Comparison of ENCODE assay signal across 8 cellular contexts in genomic region chr14:61503167-61503801, GRCh38.
DNase-seq lines count a peak whose midpoint lies in the region; ATAC-seq and TF ChIP-seq lines count a peak whose summit lies in the region.

No MANE protein-coding gene starts in this region.

- POLR2A ChIA-PET in naive thymus-derived CD8-positive, alpha-beta T cell (lab: Charles Lee): interaction anchor here (0.7 to 2.3 kb wide), 11 partner anchors 9 to 194 kb away, joined by 3 to 21 read pairs (median 4); no protein-coding TSS in a partner anchor

- H3K9me3 ChIP-seq in adipocyte (ENCODE audit: control insufficient read depth, low read length) (no peaks in the 10 kb centered on the region), SJCRH30 (replicated peaks) (no peaks in the 10 kb centered on the region)

- H3K4me1 ChIP-seq in adipocyte (ENCODE audit: control insufficient read depth, insufficient read depth, low read length) (peaks cover 39% of the 10 kb centered on the region), SJCRH30 (no peaks in the 10 kb centered on the region)

- no peaks in the 10 kb centered on the region for H3K27me3 ChIP-seq in adipocyte (replicated peaks; ENCODE audit: control insufficient read depth, insufficient read depth, low read length)
- H3K27me3 ChIP-seq in SJCRH30: no peaks in the 10 kb centered on the region

- H3K4me3 Mint-ChIP-seq in naive thymus-derived CD8-positive, alpha-beta T cell: peak overlapping the region; percentile 62 to 84 (median 78)

- peak overlapping the region; percentile 49 for H3K9ac ChIP-seq in adipocyte (ENCODE audit: low read length)

- H3K36me3 Mint-ChIP-seq in naive thymus-derived CD8-positive, alpha-beta T cell: peaks cover 10 to 48% (median 22%) of the 10 kb centered on the region in 3 donors

- in situ Hi-C loops in GM13976 (cut with MboI; ENCODE audit: low sequenced_read_pairs, unreplicated experiment): no loop called here

- H3K27ac Mint-ChIP-seq in naive thymus-derived CD8-positive, alpha-beta T cell: peak overlapping the region in 9 of 10 donors; percentile 92 to 98 (median 97)

- H3K9me3 Mint-ChIP-seq in naive thymus-derived CD8-positive, alpha-beta T cell: peaks cover 0 to 7% (median 0%) of the 10 kb centered on the region in 9 donors

- peak; percentile 83 for ATAC-seq in GM21786 (IDR thresholded peaks at IDR 0.05; ENCODE audit: unreplicated experiment)
- ATAC-seq in naive thymus-derived CD8-positive, alpha-beta T cell: peak; percentile 85 to 90

- peaks cover 48 to 100% (median 96%) of the 10 kb centered on the region in 4 donors for H3K4me1 Mint-ChIP-seq in naive thymus-derived CD8-positive, alpha-beta T cell

- no peaks in the 10 kb centered on the region for H3K36me3 ChIP-seq in adipocyte (ENCODE audit: control insufficient read depth, insufficient read depth, low read length, severe bottlenecking)
- no peaks in the 10 kb centered on the region for H3K36me3 ChIP-seq in SJCRH30

- H3K4me3 ChIP-seq in GM12875 (ENCODE audit: low read depth, low read length) (peak overlapping the region; percentile 16), adipocyte (ENCODE audit: low read length) (peak overlapping the region; percentile 1), SJCRH30 (no peak overlapping the region)

- DNase-seq in NAMALWA (ENCODE audit: low spot score) (peak; percentile 82), adipocyte (ENCODE audit: low read depth) (no peak), SJCRH30 (no peak), GM13976 (ENCODE audit: low spot score) (no peak), NCI-H524 (lab: John Stamatoyannopoulos, UW) (no peak)
- DNase-seq in naive thymus-derived CD8-positive, alpha-beta T cell: peak in 9 of 10 donors; percentile 38 to 83 (median 70)

- H3K27ac ChIP-seq in SJCRH30: no peak overlapping the region

- no peak for TF ChIP-seq CTCF in GM12875 (IDR thresholded peaks at IDR 0.05; ENCODE audit: borderline replicate concordance, insufficient read depth, low read depth, low read length)
- no peak for TF ChIP-seq CTCF in GM13976 (IDR thresholded peaks at IDR 0.05; ENCODE audit: borderline replicate concordance, control extremely low read depth, extremely low read depth, insufficient read depth, missing control alignments)

- H3K27me3 Mint-ChIP-seq in naive thymus-derived CD8-positive, alpha-beta T cell: no peaks in the 10 kb centered on the region

Comparison
In these comparisons a context has a peak if more than half of its experiments do, and no peak if none do; other contexts are left out.
1. DNase-seq: peak in NAMALWA (single experiment) and naive thymus-derived CD8-positive, alpha-beta T cell (9 of 10); none in adipocyte (single experiment), SJCRH30 (0 of 2), GM13976 (single experiment) and NCI-H524 (0 of 2).